ENCODE assay signal across 22 cellular contexts in genomic region chr17:76474238-76474637, GRCh38. TPM values are rescaled to one million over a fixed set of nuclear protein-coding genes. Genes with fewer than 3 reads are reported as not detected.
DNase-seq lines count a peak whose midpoint lies in the region; FAIRE-seq and TF ChIP-seq lines count a peak whose summit lies in the region.
"Had no signal": no experiment of that assay in that cellular context is flagged by ENCODE, and none has a peak within 500 bp of the region (broad histone marks: within the 10 kb centered on the region; RNA-seq: fewer than 3 reads in every experiment).

No MANE protein-coding gene starts in this region.

- no peak overlapping the region for H3K27ac Mint-ChIP-seq in endothelial cell (ENCODE audit: unreplicated experiment)
- H3K27ac Mint-ChIP-seq: CD4-positive, alpha-beta T cell; GM23338; H9 had no signal

- H4K8ac ChIP-seq in neuronal stem cell (ENCODE audit: low read depth, low read length): no peak overlapping the region

- no peak overlapping the region for H2BK5ac ChIP-seq in neuronal stem cell (ENCODE audit: low read length)

- H3K36me3 Mint-ChIP-seq in endothelial cell (ENCODE audit: low read depth, unreplicated experiment): peaks cover 17% of the 10 kb centered on the region

- no peak overlapping the region for H2BK120ac ChIP-seq in neuronal stem cell (ENCODE audit: low read depth, low read length)

- H3K14ac ChIP-seq in neuronal stem cell (ENCODE audit: low read length): no peak overlapping the region

- no peak overlapping the region for H3K4ac ChIP-seq in neuronal stem cell (ENCODE audit: low read length)

- no peak for DNase-seq in NT2/D1 (ENCODE audit: low read depth, low spot score)
- DNase-seq in kidney: peak; percentile 61
- DNase-seq in neuronal stem cell (ENCODE audit: low spot score): no peak
- DNase-seq in coronary artery (ENCODE audit: low spot score): no peak
- no peak for DNase-seq in retina
- no peak for DNase-seq in endothelial cell (ENCODE audit: low spot score)
- DNase-seq: CD4-positive, alpha-beta T cell; CD8-positive, alpha-beta memory T cell; DMS 273 treated with DMSO at 0.1 percent for 48 hours; DMS79; EL; GDM1 had no signal

- no peak overlapping the region for H2BK15ac ChIP-seq in neuronal stem cell (ENCODE audit: low read length)

- H3K4me1 ChIP-seq in NT2/D1 (ENCODE audit: insufficient read depth, insufficient read length) (peaks cover 3% of the 10 kb centered on the region), kidney (ENCODE audit: control insufficient read depth in 1 of 2, insufficient read depth in 1 of 2, low read depth in 1 of 2, low read length in 2 of 2) (no peaks in the 10 kb centered on the region), neuronal stem cell (ENCODE audit: control insufficient read depth in 2 of 2, insufficient read depth in 1 of 2, low read depth in 1 of 2, low read length in 2 of 2) (no peaks in the 10 kb centered on the region)
- H3K4me1 ChIP-seq: BE2C had no signal

- TF ChIP-seq CTCF in kidney (IDR thresholded peaks at IDR 0.05; ENCODE audit: borderline replicate concordance, extremely low read depth, insufficient read depth) (no peak), coronary artery (IDR thresholded peaks at IDR 0.05) (no peak), endothelial cell (IDR thresholded peaks at IDR 0.05; ENCODE audit: unreplicated experiment) (no peak)

- H3K27me3 ChIP-seq in NT2/D1 (ENCODE audit: insufficient read depth, insufficient read length) (no peaks in the 10 kb centered on the region), neuronal stem cell (ENCODE audit: control insufficient read depth in 3 of 3, insufficient read depth in 3 of 3, low read depth in 1 of 3, low read length in 3 of 3) (peaks cover 0 to 34% (median 0%) of the 10 kb centered on the region in 3 experiments)
- H3K27me3 ChIP-seq: BE2C; BLaER1 treated with 17β-estradiol and CSF1 and Interleukin-3, amounts not matched to agents 10 nM and 100 nM had no signal

- peaks cover 92% of the 10 kb centered on the region for H3K36me3 ChIP-seq in NT2/D1 (ENCODE audit: insufficient read depth, insufficient read length, low read length)
- no peaks in the 10 kb centered on the region for H3K36me3 ChIP-seq in kidney (ENCODE audit: control insufficient read depth in 1 of 2, insufficient read depth in 2 of 2, low read length in 2 of 2)
- peaks cover 0 to 2% of the 10 kb centered on the region in 2 donors for H3K36me3 ChIP-seq in neuronal stem cell (replicated peaks in 1 of 2; ENCODE audit: control insufficient read depth in 2 of 2, insufficient read depth in 2 of 2, low read length in 2 of 2)
- H3K36me3 ChIP-seq: BE2C had no signal

- H3K9me3 ChIP-seq in NT2/D1 (ENCODE audit: insufficient read depth, low read length) (no peaks in the 10 kb centered on the region), kidney (ENCODE audit: control insufficient read depth in 1 of 2, low read length in 2 of 2) (no peaks in the 10 kb centered on the region), neuronal stem cell (replicated peaks in 1 of 2; ENCODE audit: control insufficient read depth in 2 of 2, insufficient read depth in 1 of 2, low read depth in 1 of 2, low read length in 2 of 2) (peaks cover 0 to 2% of the 10 kb centered on the region in 2 donors)
- H3K9me3 ChIP-seq: BE2C; BLaER1 treated with 17β-estradiol and CSF1 and Interleukin-3, amounts not matched to agents 10 nM and 100 nM had no signal

- H3K9ac ChIP-seq in NT2/D1 (ENCODE audit: insufficient read length, low read depth) (peak overlapping the region; percentile 10), kidney (ENCODE audit: low read length in 2 of 2) (no peak overlapping the region), neuronal stem cell (ENCODE audit: low read depth, low read length, poor library complexity) (peak overlapping the region; percentile 55)

- peak overlapping the region; percentile 73 for H3K23ac ChIP-seq in neuronal stem cell (ENCODE audit: low read depth, low read length, poor library complexity)

- no peaks in the 10 kb centered on the region for H3K9me3 Mint-ChIP-seq in endothelial cell (ENCODE audit: unreplicated experiment)
- H3K9me3 Mint-ChIP-seq: CD14-positive monocyte; CD4-positive, alpha-beta T cell; CD8-positive, alpha-beta memory T cell; GM23338; H9 had no signal

- H3K4me3 ChIP-seq in NT2/D1 (ENCODE audit: insufficient read length, low read depth) (no peak overlapping the region), kidney (ENCODE audit: low read length in 2 of 2) (no peak overlapping the region), neuronal stem cell (ENCODE audit: low read length in 2 of 2) (no peak overlapping the region), coronary artery (no peak overlapping the region)
- H3K4me3 ChIP-seq: BLaER1 treated with 17β-estradiol and CSF1 and Interleukin-3, amounts not matched to agents 10 nM and 100 nM; GM12878; GM23338 had no signal

- no peak overlapping the region for H3K4me3 Mint-ChIP-seq in endothelial cell (ENCODE audit: unreplicated experiment)
- H3K4me3 Mint-ChIP-seq: CD14-positive monocyte; CD4-positive, alpha-beta T cell; CD8-positive, alpha-beta memory T cell; GM23338; H9 had no signal

- H2BK12ac ChIP-seq in neuronal stem cell (ENCODE audit: low read length): peak overlapping the region; percentile 86

- no peak overlapping the region for H3K18ac ChIP-seq in neuronal stem cell (ENCODE audit: low read length)

- H4K91ac ChIP-seq in neuronal stem cell (ENCODE audit: low read depth, low read length, poor library complexity): no peak overlapping the region

- H2AK5ac ChIP-seq in neuronal stem cell (ENCODE audit: low read depth, low read length): peak overlapping the region; percentile 95

- no peak for FAIRE-seq in kidney (lab: Jason Lieb, UNC)
- FAIRE-seq: D721Med, GM12878 had no signal

- H3K27ac ChIP-seq in kidney (ENCODE audit: low read depth in 2 of 2, low read length in 2 of 2) (no peak overlapping the region), neuronal stem cell (replicated peaks; ENCODE audit: low read length) (no peak overlapping the region), coronary artery (no peak overlapping the region)

- H3K4me2 ChIP-seq in neuronal stem cell (ENCODE audit: insufficient read depth, low read length, poor library complexity, severe bottlenecking): no peak overlapping the region
- H3K4me2 ChIP-seq: BLaER1 treated with 17β-estradiol and CSF1 and Interleukin-3, amounts not matched to agents 10 nM and 100 nM; GM23338 had no signal

- intact Hi-C loops in kidney (cut with DNase I): no loop called here

- peaks cover 18% of the 10 kb centered on the region for H3K27me3 Mint-ChIP-seq in endothelial cell (ENCODE audit: unreplicated experiment)
- H3K27me3 Mint-ChIP-seq: CD4-positive, alpha-beta T cell; CD8-positive, alpha-beta memory T cell had no signal

- peaks cover 3% of the 10 kb centered on the region for H3K79me1 ChIP-seq in neuronal stem cell (ENCODE audit: low read depth, low read length)

- H2AFZ ChIP-seq in neuronal stem cell (ENCODE audit: low read length): no peak overlapping the region
- H2AFZ ChIP-seq: GM23338 had no signal

- no CpG with 5 or more reads among the region's 14 CpGs for whole genome bisulfite sequencing in neuronal stem cell (ENCODE audit: extremely low coverage in 2 of 2, insufficient read length in 2 of 2, insufficient replicate concordance in 1 of 2), 2 donors

- no peaks in the 10 kb centered on the region for H3K4me1 Mint-ChIP-seq in endothelial cell (ENCODE audit: unreplicated experiment)
- H3K4me1 Mint-ChIP-seq: CD8-positive, alpha-beta memory T cell; GM23338; H9 had no signal

RNA-seq across cellular contexts. Expression of gene AANAT, which starts 6.8 kb away (rescaled TPM):
- total RNA-seq in kidney: not detected
- polyA plus RNA-seq in kidney (ENCODE audit: insufficient read depth, low read depth, low replicate concordance): not detected
- polyA plus RNA-seq in neuronal stem cell (2013, experiment 1 of 2): 0.13 TPM
- not detected for polyA plus RNA-seq in neuronal stem cell (2013, experiment 2 of 2)
- total RNA-seq in endothelial cell (ENCODE audit: unreplicated experiment): not detected
- total RNA-seq: A172; A673; CD8-positive, alpha-beta memory T cell; H4 had no signal
- polyA plus RNA-seq: CD14-positive monocyte; CD8-positive, alpha-beta memory T cell; GM12878 had no signal

RNA-seq across cellular contexts. Expression of gene UBE2O, which starts 21.3 kb away (rescaled TPM):
- total RNA-seq in kidney (21.3 TPM), endothelial cell (ENCODE audit: unreplicated experiment) (49.0 TPM)
- polyA plus RNA-seq in kidney (ENCODE audit: insufficient read depth, low read depth, low replicate concordance): 5.5 TPM
- 17.1 TPM for polyA plus RNA-seq in neuronal stem cell (2013, experiment 1 of 2)
- polyA plus RNA-seq in neuronal stem cell (2013, experiment 2 of 2): 16.9 TPM

RNA-seq across cellular contexts. Expression of gene RHBDF2, which starts 27.0 kb away (rescaled TPM):
- total RNA-seq in kidney (58.6 TPM), endothelial cell (ENCODE audit: unreplicated experiment) (39.3 TPM)
- 6.8 TPM for polyA plus RNA-seq in kidney (ENCODE audit: insufficient read depth, low read depth, low replicate concordance)
- 2.4 TPM for polyA plus RNA-seq in neuronal stem cell (2013, experiment 1 of 2)
- 2.3 TPM for polyA plus RNA-seq in neuronal stem cell (2013, experiment 2 of 2)

Comparison
In these comparisons a context has a peak if more than half of its experiments do, and no peak if none do; other contexts are left out.
1. H3K9ac ChIP-seq: peak in NT2/D1 (single experiment) and neuronal stem cell (single experiment); none in kidney (0 of 2).